In genomic region chr5:141411575-141411974, GRCh38 we compare ENCODE assay signal across 16 cellular contexts. TPM values are rescaled to one million over a fixed set of nuclear protein-coding genes. Genes with fewer than 3 reads are reported as not detected.
DNase-seq lines count a peak whose midpoint lies in the region; ATAC-seq and TF ChIP-seq lines count a peak whose summit lies in the region.
"Had no signal": no experiment of that assay in that cellular context is flagged by ENCODE, and none has a peak within 500 bp of the region (broad histone marks: within the 10 kb centered on the region; RNA-seq: fewer than 3 reads in every experiment).

No MANE protein-coding gene starts in this region.

- H2BK5ac ChIP-seq in trophoblast cell (ENCODE audit: low read depth, low read length, poor library complexity), result no peak overlapping the region

- H3K27ac ChIP-seq in mesodermal cell (ENCODE audit: low read depth, low read length, severe bottlenecking), result no peak overlapping the region
- H3K27ac ChIP-seq in trophoblast cell (ENCODE audit: low read depth, low read length), result no peak overlapping the region
- H3K27ac ChIP-seq: SJCRH30 had no signal

- TF ChIP-seq CTCF in chondrocyte (IDR thresholded peaks at IDR 0.05), result no peak

- no peak overlapping the region for H3K18ac ChIP-seq in trophoblast cell (ENCODE audit: low read length)

- no peak overlapping the region for H2AK5ac ChIP-seq in trophoblast cell (ENCODE audit: low read length)

- no peak overlapping the region for H3K23ac ChIP-seq in trophoblast cell (ENCODE audit: low read length)

- H3K36me3 ChIP-seq in mesodermal cell (ENCODE audit: control insufficient read depth, insufficient read depth, low read length) (peaks cover 36% of the 10 kb centered on the region), neuron (ENCODE audit: insufficient read depth, low read length) (peaks cover 13% of the 10 kb centered on the region), trophoblast cell (ENCODE audit: control insufficient read depth in 1 of 2, insufficient read depth in 2 of 2, low read length in 2 of 2) (peaks cover 16 to 20% of the 10 kb centered on the region in 2 experiments)

- H3K36me3 Mint-ChIP-seq in chondrocyte (ENCODE audit: low read depth), result peaks cover 53% of the 10 kb centered on the region

- H3K14ac ChIP-seq in trophoblast cell (ENCODE audit: low read length), result no peak overlapping the region

- no peaks in the 10 kb centered on the region for H3K79me2 ChIP-seq in trophoblast cell (ENCODE audit: control insufficient read depth, insufficient read depth, low read length, poor library complexity)

- H3K27me3 ChIP-seq in neuron (ENCODE audit: insufficient read depth, low read length) (no peaks in the 10 kb centered on the region), trophoblast cell (ENCODE audit: insufficient read depth, low read length) (no peaks in the 10 kb centered on the region)
- H3K27me3 ChIP-seq: SJCRH30 had no signal

- H3K79me1 ChIP-seq in trophoblast cell (ENCODE audit: low read length), result no peaks in the 10 kb centered on the region

- H2AFZ ChIP-seq in neuron (ENCODE audit: low read depth, low read length), result no peak overlapping the region
- H2AFZ ChIP-seq in trophoblast cell (ENCODE audit: insufficient read depth, low read length, poor library complexity), result no peak overlapping the region

- H2BK120ac ChIP-seq in trophoblast cell (ENCODE audit: insufficient read depth, low read length, poor library complexity), result no peak overlapping the region

- ATAC-seq in HG02970 (IDR thresholded peaks at IDR 0.05; ENCODE audit: low FRiP score, unreplicated experiment), result no peak
- ATAC-seq: PC-3 had no signal

- no peak overlapping the region for H4K8ac ChIP-seq in trophoblast cell (ENCODE audit: low read depth, low read length)

- 93 to 95% methylated on average over 2 of the region's 3 CpGs for WGBS in mesodermal cell (ENCODE audit: insufficient coverage in 2 of 2), 2 experiments
- no CpG with 5 or more reads among the region's 3 CpGs for WGBS in trophoblast cell (ENCODE audit: extremely low coverage, insufficient coverage, insufficient read length)

- H4K12ac ChIP-seq in trophoblast cell (ENCODE audit: low read depth, low read length), result no peak overlapping the region

- no peak overlapping the region for H2BK12ac ChIP-seq in trophoblast cell (ENCODE audit: low read length)

- H3K4ac ChIP-seq in trophoblast cell (ENCODE audit: low read depth, low read length), result no peak overlapping the region

- H3K4me3 Mint-ChIP-seq in chondrocyte (ENCODE audit: unreplicated experiment), result peak overlapping the region; percentile 50
- H3K4me3 Mint-ChIP-seq: HFFc6 had no signal

- peak overlapping the region; percentile 70 for H3K27ac Mint-ChIP-seq in chondrocyte (ENCODE audit: unreplicated experiment)
- H3K27ac Mint-ChIP-seq: HFFc6 had no signal

- peaks cover 44% of the 10 kb centered on the region for H3K9me3 Mint-ChIP-seq in chondrocyte (ENCODE audit: low read depth)

- H4K91ac ChIP-seq in trophoblast cell (ENCODE audit: low read depth, low read length), result no peak overlapping the region

- DNase-seq in chondrocyte (ENCODE audit: low spot score) (no peak), NCI-H1092 (lab: John Stamatoyannopoulos, UW) (no peak), NCI-H69 (lab: John Stamatoyannopoulos, UW) (no peak), trophoblast cell (no peak)
- DNase-seq: Caco-2, HFFc6, IMR-90, NCI-H1417, NCI-H2029, NCI-H2171, NCI-H774, PC-3, SJCRH30 had no signal

- no peaks in the 10 kb centered on the region for H3K27me3 Mint-ChIP-seq in chondrocyte (ENCODE audit: low read depth)

- peak overlapping the region; percentile 20 for H3K4me3 ChIP-seq in mesodermal cell (ENCODE audit: extremely low read depth, insufficient read depth, low read length, poor library complexity, severe bottlenecking)
- peak overlapping the region; percentile 20 for H3K4me3 ChIP-seq in neuron (ENCODE audit: low read length)
- no peak overlapping the region for H3K4me3 ChIP-seq in trophoblast cell (ENCODE audit: low read depth, low read length)
- H3K4me3 ChIP-seq: SJCRH30 had no signal

- H3K4me1 Mint-ChIP-seq in chondrocyte (ENCODE audit: low read depth), result peaks cover 41% of the 10 kb centered on the region

- no peaks in the 10 kb centered on the region for H3K4me1 ChIP-seq in mesodermal cell (ENCODE audit: control insufficient read depth, insufficient read depth, low read length, poor library complexity, severe bottlenecking)
- no peaks in the 10 kb centered on the region for H3K4me1 ChIP-seq in neuron (ENCODE audit: insufficient read depth, low read length)
- peaks cover 3 to 4% of the 10 kb centered on the region in 2 experiments for H3K4me1 ChIP-seq in trophoblast cell (ENCODE audit: control insufficient read depth in 1 of 2, insufficient read depth in 2 of 2, low read length in 2 of 2)
- H3K4me1 ChIP-seq: Caco-2, SJCRH30 had no signal

- no peak overlapping the region for H3K4me2 ChIP-seq in trophoblast cell (ENCODE audit: low read length)

- peaks cover 41% of the 10 kb centered on the region for H3K9me3 ChIP-seq in mesodermal cell (ENCODE audit: control insufficient read depth, low read length)
- H3K9me3 ChIP-seq in neuron (ENCODE audit: low read length), result peaks cover 44% of the 10 kb centered on the region
- H3K9me3 ChIP-seq in trophoblast cell (ENCODE audit: insufficient read depth, low read depth, low read length), result peaks cover 20% of the 10 kb centered on the region

- H3K9ac ChIP-seq in trophoblast cell (ENCODE audit: low read length), result no peak overlapping the region

RNA-seq across cellular contexts. Expression of gene PCDHGA10, which starts 1.2 kb away (rescaled TPM):
- total RNA-seq in chondrocyte, result 14.9 to 17.4 TPM (median 15.8 TPM) in 3 replicates
- 31.0 TPM for polyA plus RNA-seq in mesodermal cell (2013, experiment 1 of 2)
- 27.1 TPM for polyA plus RNA-seq in mesodermal cell (2013, experiment 2 of 2)
- polyA plus RNA-seq in trophoblast cell (2013), result 10.6 and 10.7 TPM in 2 replicates

RNA-seq across cellular contexts. Expression of gene PCDHGB6, which starts 3.8 kb away (rescaled TPM):
- total RNA-seq in chondrocyte, result 52.4 to 64.2 TPM (median 56.8 TPM) in 3 replicates
- polyA plus RNA-seq in mesodermal cell (2013, experiment 1 of 2), result 54.4 TPM
- polyA plus RNA-seq in mesodermal cell (2013, experiment 2 of 2), result 43.1 TPM
- 11.5 and 12.2 TPM in 2 replicates for polyA plus RNA-seq in trophoblast cell (2013)

RNA-seq across cellular contexts. Expression of gene PCDHGB7, which starts 5.9 kb away (rescaled TPM):
- total RNA-seq in chondrocyte, result 3.5 to 5.4 TPM (median 4.3 TPM) in 3 replicates
- polyA plus RNA-seq in mesodermal cell (2013, experiment 1 of 2), result 10.8 TPM
- 9.9 TPM for polyA plus RNA-seq in mesodermal cell (2013, experiment 2 of 2)
- polyA plus RNA-seq in trophoblast cell (2013), result 45.9 TPM in 2 replicates

RNA-seq across cellular contexts. Expression of gene PCDHGA9, which starts 9.0 kb away (rescaled TPM):
- 0.97 to 3.6 TPM (median 1.4 TPM) in 3 replicates for total RNA-seq in chondrocyte
- 1.2 TPM for polyA plus RNA-seq in mesodermal cell (2013, experiment 1 of 2)
- polyA plus RNA-seq in mesodermal cell (2013, experiment 2 of 2), result 1.6 TPM
- 0.22 and 0.25 TPM in 2 replicates for polyA plus RNA-seq in trophoblast cell (2013)

RNA-seq across cellular contexts. Expression of gene PCDHGA11, which starts 9.3 kb away (rescaled TPM):
- 1.3 to 2.4 TPM (median 1.4 TPM) in 3 replicates for total RNA-seq in chondrocyte
- polyA plus RNA-seq in mesodermal cell (2013, experiment 1 of 2), result 1.5 TPM
- 1.5 TPM for polyA plus RNA-seq in mesodermal cell (2013, experiment 2 of 2)
- 7.0 TPM in 2 replicates for polyA plus RNA-seq in trophoblast cell (2013)
